In genomic region chr19:7639863-7640348, GRCh38 we compare ENCODE assay signal across 1 cellular context.
TF ChIP-seq lines count a peak whose summit lies in the region.

No MANE protein-coding gene starts in this region.

TF ChIP-seq in IMR-90, 13 proteins besides CTCF, POLR2A, EP300 and RAD21:
- TF ChIP-seq CEBPB (IDR thresholded peaks at IDR 0.05; ENCODE audit: low read depth, low read length) (no peak), MXI1 (IDR thresholded peaks at IDR 0.05; ENCODE audit: borderline replicate concordance, low read depth, low read length) (no peak), ELK1 (IDR thresholded peaks at IDR 0.05; ENCODE audit: borderline replicate concordance, low read depth, low read length) (no peak), BHLHE40 (IDR thresholded peaks at IDR 0.05; ENCODE audit: low read depth, low read length) (no peak), MAFK (IDR thresholded peaks at IDR 0.05; ENCODE audit: low read depth, low read length) (no peak), RFX5 (IDR thresholded peaks at IDR 0.05; ENCODE audit: low read depth, low read length) (no peak), SMC3 (IDR thresholded peaks at IDR 0.05; ENCODE audit: low read depth, low read length) (no peak), NFE2L2 (IDR thresholded peaks at IDR 0.05; ENCODE audit: low read depth, low read length) (no peak), USF2 (IDR thresholded peaks at IDR 0.05; ENCODE audit: low read depth, low read length) (no peak), RCOR1 (IDR thresholded peaks at IDR 0.05; ENCODE audit: insufficient replicate concordance, low read length) (no peak), CHD1 (IDR thresholded peaks at IDR 0.05; ENCODE audit: low read depth, low read length) (no peak), FOS (IDR thresholded peaks at IDR 0.05; ENCODE audit: low read depth, low read length) (no peak), MAZ (IDR thresholded peaks at IDR 0.05; ENCODE audit: borderline replicate concordance, low read depth, low read length) (no peak)
